ENCODE assay signal across 30 cellular contexts in the genomic region with DNA sequence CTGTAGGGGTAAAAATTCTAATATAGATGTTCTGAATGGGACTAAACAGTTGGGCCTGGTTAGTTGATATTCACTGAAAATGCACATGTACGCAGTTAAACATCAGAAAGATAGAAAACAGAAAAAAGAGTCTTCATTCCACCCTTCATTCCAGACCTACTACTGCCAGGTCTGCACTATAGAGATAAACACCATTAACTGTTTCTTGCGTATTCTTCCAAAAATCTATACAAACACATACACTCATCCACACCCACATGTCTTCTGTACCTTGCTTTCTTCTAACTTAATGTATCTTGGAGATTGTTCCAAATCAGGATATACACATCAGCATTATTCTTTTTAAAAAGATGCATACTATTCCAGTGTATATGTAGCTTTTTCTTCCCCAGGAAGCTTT. TPM values are rescaled to one million over a fixed set of nuclear protein-coding genes. Genes with fewer than 3 reads are reported as not detected.
"Had no signal": no experiment of that assay in that cellular context is flagged by ENCODE, and none has a peak within 500 bp of the region (broad histone marks: within the 10 kb centered on the region; RNA-seq: fewer than 3 reads in every experiment).

No MANE protein-coding gene starts in this region.

- H3K4me1 ChIP-seq: stomach, suprapubic skin, testis, thyroid gland, tibial artery, tibial nerve, transverse colon, upper lobe of left lung, upper lobe of right lung, uterus, vagina had no signal

- DNase-seq: stimulated activated CD4-positive, alpha-beta T cell treated with anti-CD3 and anti-CD28 coated beads, Interleukin-2, amount 100 ng/mL, for 48 hours; stimulated activated CD4-positive, alpha-beta T cell treated with anti-CD3 and anti-CD28 coated beads, Interleukin-4, amount 100 ng/mL, for 1 hour; stimulated activated CD4-positive, alpha-beta T cell treated with anti-CD3 and anti-CD28 coated beads, Interleukin-4, amount 100 ng/mL, for 24 hours; stimulated activated CD4-positive, alpha-beta T cell treated with anti-CD3 and anti-CD28 coated beads, Interleukin-4, amount 100 ng/mL, for 4 hours; stimulated activated CD8-positive, alpha-beta memory T cell treated with anti-CD3 and anti-CD28 coated beads, Interleukin-4, amount 100 ng/mL, for 48 hours; stimulated activated naive B cell treated with anti-CD40 and anti-IgM and Interleukin-4, amounts not matched to agents 10 μg/mL and 1 μg/mL and 100 μg/mL, for 72 hours; stimulated activated naive CD4-positive, alpha-beta T cell; stimulated activated naive CD4-positive, alpha-beta T cell treated with Interleukin-2 at 50 U/mL for 16 hours; stimulated activated naive CD8-positive, alpha-beta T cell treated with anti-CD3 and anti-CD28 coated beads, Interleukin-15, amount 100 ng/mL, for 72 hours; stimulated activated naive CD8-positive, alpha-beta T cell treated with anti-CD3 and anti-CD28 coated beads, Interleukin-15, Interleukin-2, amounts not matched to agents 100 U/mL and 50 U/mL, for 24 hours; stomach; substantia nigra; testis; thyroid gland; tibial artery; transverse colon; trophoblast cell; upper lobe of left lung; upper lobe of right lung; uterus had no signal

- H3K27me3 ChIP-seq: stomach, suprapubic skin, testis, thyroid gland, tibial artery, tibial nerve, transverse colon, upper lobe of left lung, upper lobe of right lung, uterus, vagina had no signal

- H3K27ac ChIP-seq: stomach, suprapubic skin, testis, thoracic aorta, thyroid gland, tibial artery, tibial nerve, transverse colon, upper lobe of left lung, upper lobe of right lung, uterus, vagina had no signal

- FAIRE-seq: urothelium cell line had no signal

- H3K9me3 ChIP-seq: stomach, suprapubic skin, testis, thoracic aorta, thyroid gland, tibial artery, tibial nerve, transverse colon, upper lobe of left lung, upper lobe of right lung, uterus, vagina had no signal

- H3K4me3 ChIP-seq: stomach, suprapubic skin, testis, thoracic aorta, thyroid gland, tibial artery, tibial nerve, transverse colon, upper lobe of left lung, upper lobe of right lung, uterus, vagina had no signal

- H3K36me3 ChIP-seq: stomach, suprapubic skin, thoracic aorta, thyroid gland, tibial artery, tibial nerve, transverse colon, upper lobe of left lung, upper lobe of right lung, uterus, vagina had no signal

- ATAC-seq: stimulated activated effector memory CD8-positive, alpha-beta T cell treated with anti-CD3 and anti-CD28 coated beads, Interleukin-12 subunit alpha, Interleukin-12 subunit beta, amount 100 ng/mL, for 72 hours; stimulated activated memory B cell treated with anti-CD40 and anti-IgM and Interleukin-4, amounts not matched to agents 10 μg/mL and 1 μg/mL and 100 μg/mL, for 72 hours; stimulated activated naive B cell treated with anti-CD40 and anti-IgM and Interleukin-4, amounts not matched to agents 10 μg/mL and 1 μg/mL and 100 μg/mL, for 72 hours; stimulated activated naive CD8-positive, alpha-beta T cell treated with anti-CD3 and anti-CD28 coated beads, Interleukin-15, amount 100 ng/mL, for 72 hours; stimulated activated naive CD8-positive, alpha-beta T cell treated with anti-CD3 and anti-CD28 coated beads, Interleukin-15, Interleukin-2, amounts not matched to agents 100 U/mL and 50 U/mL, for 24 hours; upper lobe of right lung had no signal

RNA-seq across cellular contexts. Expression of gene CLEC2L, which starts 13.9 kb away (rescaled TPM):
- total RNA-seq: stomach, subcutaneous adipose tissue, thoracic aorta, thyroid gland, upper lobe of left lung, upper lobe of right lung, ureter, vagina had no signal

RNA-seq across cellular contexts. Expression of gene KLRG2, which starts 26.1 kb away (rescaled TPM):
- total RNA-seq: subcutaneous adipose tissue, thoracic aorta, transverse colon, urinary bladder had no signal
